In genomic region chr5:78615697-78616096, GRCh38 we compare ENCODE assay signal across 19 cellular contexts. TPM values are rescaled to one million over a fixed set of nuclear protein-coding genes. Genes with fewer than 3 reads are reported as not detected.
A peak's percentile ranks its signal among the peaks of the same experiment; 100 is the strongest.
DNase-seq lines count a peak whose midpoint lies in the region; ATAC-seq, FAIRE-seq and TF ChIP-seq lines count a peak whose summit lies in the region.
"Had no signal": no experiment of that assay in that cellular context is flagged by ENCODE, and none has a peak within 500 bp of the region (broad histone marks: within the 10 kb centered on the region; RNA-seq: fewer than 3 reads in every experiment).

No MANE protein-coding gene starts in this region.

- H3K36me3 Mint-ChIP-seq in Calu3 (ENCODE audit: insufficient read depth, unreplicated experiment), result peaks cover 14% of the 10 kb centered on the region
- H3K36me3 Mint-ChIP-seq: CD4-positive, alpha-beta memory T cell had no signal

- H3K27ac ChIP-seq in mammary epithelial cell (ENCODE audit: insufficient read depth, low read depth, low read length) (peak overlapping the region; percentile 53), HepG2 (ENCODE audit: extremely low read length, insufficient read depth, low read length) (no peak overlapping the region)
- H3K27ac ChIP-seq: parathyroid adenoma, suprapubic skin had no signal

- dilution Hi-C loops in mammary epithelial cell (cut with HindIII; ENCODE audit: low sequenced_read_pairs), result no loop called here

- H3K4me1 Mint-ChIP-seq in Calu3 (ENCODE audit: low read depth, unreplicated experiment), result peaks cover 21% of the 10 kb centered on the region
- H3K4me1 Mint-ChIP-seq: CD4-positive, alpha-beta memory T cell; IgD-negative memory B cell had no signal

- no peak for TF ChIP-seq POLR2A in HepG2 (IDR thresholded peaks at IDR 0.05; ENCODE audit: insufficient read depth in 1 of 2, low read depth in 2 of 2, low read length in 2 of 2)
- TF ChIP-seq POLR2A in H54 (IDR thresholded peaks at IDR 0.05; ENCODE audit: low read depth, low read length), result no peak

- no peak for TF ChIP-seq RAD21 in HepG2 (CRISPR knock-in tag; IDR thresholded peaks at IDR 0.05)

- no peaks in the 10 kb centered on the region for H3K27me3 ChIP-seq in mammary epithelial cell (ENCODE audit: insufficient read depth, low read length)
- no peaks in the 10 kb centered on the region for H3K27me3 ChIP-seq in HepG2 (ENCODE audit: control insufficient read depth in 1 of 2, insufficient read depth in 2 of 2, low read length in 2 of 2)
- H3K27me3 ChIP-seq: suprapubic skin had no signal

- no peaks in the 10 kb centered on the region for H4K20me1 ChIP-seq in mammary epithelial cell (ENCODE audit: insufficient read depth, low read length)
- H4K20me1 ChIP-seq in HepG2 (ENCODE audit: insufficient read depth, low read length), result no peaks in the 10 kb centered on the region

- 0% methylated on average over 1 of the region's 1 CpG for WGBS in mammary epithelial cell (ENCODE audit: low coverage, missing lambda C conversion rate)
- 73% methylated on average over 1 of the region's 1 CpG for WGBS in HepG2 (ENCODE audit: low lambda C conversion rate)

- DNase-seq in Calu3 (peak; percentile 30), M059J (ENCODE audit: low read depth) (peak; percentile 79), mammary epithelial cell (peak; percentile 99), HepG2 (ENCODE audit: low spot score) (no peak), foreskin melanocyte (no peak), H54 (ENCODE audit: insufficient read length, low spot score) (no peak), NCI-H2029 (lab: John Stamatoyannopoulos, UW) (no peak)
- DNase-seq in stimulated activated CD4-positive, alpha-beta T cell treated with anti-CD3 and anti-CD28 coated beads, Interleukin-2, amount 100 ng/mL, for 24 hours, result no peak
- DNase-seq: activated CD4-positive, alpha-beta T cell treated with anti-CD3 and anti-CD28 coated beads, Interleukin-2, amount 50 U/mL, for 1 hour; CD4-positive, alpha-beta memory T cell; effector memory CD8-positive, alpha-beta T cell; NCI-H2081 treated with DMSO at 0.1 percent for 48 hours; NCI-H526; stimulated activated CD4-positive, alpha-beta T cell treated with anti-CD3 and anti-CD28 coated beads, Interleukin-4, amount 100 ng/mL, for 4 hours had no signal

- H3K9me3 ChIP-seq in mammary epithelial cell (replicated peaks; ENCODE audit: insufficient read depth, low read length) (peaks cover 5% of the 10 kb centered on the region), HepG2 (ENCODE audit: low read length) (no peaks in the 10 kb centered on the region)

- TF ChIP-seq EP300 in HepG2 (IDR thresholded peaks at IDR 0.05; ENCODE audit: low read depth in 2 of 2, low read length in 2 of 2) (no peak), HepG2 (CRISPR knock-in tag; IDR thresholded peaks at IDR 0.05; ENCODE audit: borderline replicate concordance) (no peak)

- POLR2A ChIA-PET in HepG2 (lab: Yijun Ruan, JAX), result no interaction called here

- H3K27ac Mint-ChIP-seq in Calu3 (ENCODE audit: unreplicated experiment), result peak overlapping the region; percentile 19
- H3K27ac Mint-ChIP-seq: CD4-positive, alpha-beta memory T cell; effector memory CD8-positive, alpha-beta T cell had no signal

- intact Hi-C loops in Calu3 (cut with micrococcal nuclease; ENCODE audit: unreplicated experiment) (no loop called here), mammary epithelial cell (cut with micrococcal nuclease) (loop anchor here (10.0 kb wide), 1 partner anchor 291 kb away; no protein-coding TSS in a partner anchor), HepG2 (cut with micrococcal nuclease; ENCODE audit: unreplicated experiment) (no loop called here)

- TF ChIP-seq CTCF in Calu3 (IDR thresholded peaks at IDR 0.05; ENCODE audit: unreplicated experiment), result no peak
- no peak for TF ChIP-seq CTCF in mammary epithelial cell (conservative IDR thresholded peaks at IDR 0.05 in 1 of 2, IDR thresholded peaks at IDR 0.05 in 1 of 2; ENCODE audit: extremely low read depth in 1 of 2, insufficient read depth in 1 of 2, low read depth in 1 of 2, low read length in 2 of 2)
- TF ChIP-seq CTCF in HepG2 (CRISPR knock-in tag; IDR thresholded peaks at IDR 0.05), result no peak

- H3K4me1 ChIP-seq in mammary epithelial cell (ENCODE audit: insufficient read depth, low read length), result peaks cover 24% of the 10 kb centered on the region
- H3K4me1 ChIP-seq in HepG2 (ENCODE audit: insufficient read depth, low read length), result peaks cover 46% of the 10 kb centered on the region
- H3K4me1 ChIP-seq: parathyroid adenoma had no signal

- H3K27me3 Mint-ChIP-seq in Calu3 (ENCODE audit: unreplicated experiment), result no peaks in the 10 kb centered on the region
- H3K27me3 Mint-ChIP-seq: IgD-negative memory B cell had no signal

- in situ Hi-C loops in mammary epithelial cell (cut with MboI; ENCODE audit: low sequenced_read_pairs in 2 of 2), result no loop called here
- in situ Hi-C loops in HepG2 (cut with HindIII; ENCODE audit: extremely low pct_ligation_motif_present, low pct_unique_long_range_greater_than_20kb), result no loop called here

- H3K79me2 ChIP-seq in mammary epithelial cell (ENCODE audit: insufficient read depth, low read length) (peaks cover 61% of the 10 kb centered on the region), HepG2 (ENCODE audit: insufficient read depth, low read length) (no peaks in the 10 kb centered on the region)
- H3K79me2 ChIP-seq: parathyroid adenoma had no signal

- FAIRE-seq in HepG2 (lab: Jason Lieb, UNC) (no peak), H54 (lab: Jason Lieb, UNC) (no peak)
- FAIRE-seq: TTC549 had no signal

- H3K9ac ChIP-seq in mammary epithelial cell (ENCODE audit: insufficient read depth, low read length) (no peak overlapping the region), HepG2 (ENCODE audit: insufficient read depth, low read depth, low read length) (no peak overlapping the region)
- H3K9ac ChIP-seq: parathyroid adenoma had no signal

- no peak for ATAC-seq in HepG2
- ATAC-seq: effector memory CD8-positive, alpha-beta T cell; left lobe of liver had no signal

- H3K4me3 ChIP-seq in mammary epithelial cell (replicated peaks in 1 of 3; ENCODE audit: insufficient read depth in 1 of 3, low read depth in 2 of 3, low read length in 3 of 3) (no peak overlapping the region), HepG2 (replicated peaks in 1 of 3; ENCODE audit: insufficient read depth in 1 of 3, low read depth in 2 of 3, low read length in 3 of 3) (no peak overlapping the region)
- H3K4me3 ChIP-seq: suprapubic skin had no signal

- H3K9me3 Mint-ChIP-seq in Calu3 (ENCODE audit: low read depth, unreplicated experiment), result no peaks in the 10 kb centered on the region
- H3K9me3 Mint-ChIP-seq: effector memory CD8-positive, alpha-beta T cell had no signal

- BruUV-seq in Calu3 (replicated peaks; lab: Mats Ljungman, UMichigan) (no TSS peak), mammary epithelial cell (replicated peaks; lab: Mats Ljungman, UMichigan) (no TSS peak), HepG2 (replicated peaks; lab: Mats Ljungman, UMichigan) (no TSS peak)

- H3K4me2 ChIP-seq in mammary epithelial cell (ENCODE audit: insufficient read depth, low read depth, low read length), result peak overlapping the region; percentile 54
- H3K4me2 ChIP-seq in HepG2 (ENCODE audit: low read depth, low read length), result no peak overlapping the region

- CTCF ChIA-PET in Calu3 (lab: Charles Lee) (no interaction called here), mammary epithelial cell (lab: Charles Lee; ENCODE audit: low non-redundant PET) (interaction anchor here (0.6 kb wide), 1 partner anchor 23 kb away, joined by 3 read pairs; no protein-coding TSS in a partner anchor), HepG2 (lab: Yijun Ruan, JAX; ENCODE audit: low intra/inter-chr PET ratio, low total read pairs) (no interaction called here)

- no peak overlapping the region for H3K4me3 Mint-ChIP-seq in Calu3 (ENCODE audit: low read depth, unreplicated experiment)
- H3K4me3 Mint-ChIP-seq: CD4-positive, alpha-beta memory T cell; effector memory CD8-positive, alpha-beta T cell; IgD-negative memory B cell had no signal

- H2AFZ ChIP-seq in mammary epithelial cell (ENCODE audit: low read depth, low read length) (no peak overlapping the region), HepG2 (ENCODE audit: low read length) (no peak overlapping the region)
- H2AFZ ChIP-seq: parathyroid adenoma had no signal

- H3K36me3 ChIP-seq in mammary epithelial cell (ENCODE audit: insufficient read depth, low read length) (peaks cover 4% of the 10 kb centered on the region), HepG2 (replicated peaks in 1 of 2; ENCODE audit: control insufficient read depth in 1 of 2, insufficient read depth in 2 of 2, low read length in 2 of 2) (peaks cover 2 to 24% of the 10 kb centered on the region in 2 experiments)
- H3K36me3 ChIP-seq: suprapubic skin had no signal

TF ChIP-seq in HepG2, 621 proteins besides CTCF, POLR2A, EP300 and RAD21 (continues in another document):
- TF ChIP-seq EHMT2 (IDR thresholded peaks at IDR 0.05; ENCODE audit: borderline replicate concordance, low read depth, low read length), result no peak
- TF ChIP-seq ZNF10 (CRISPR knock-in tag; IDR thresholded peaks at IDR 0.05; ENCODE audit: borderline replicate concordance, low read depth), result no peak
- TF ChIP-seq NFYB (CRISPR knock-in tag; IDR thresholded peaks at IDR 0.05), result no peak

RNA-seq across cellular contexts. Expression of gene LHFPL2, which starts 32.9 kb away (rescaled TPM):
- total RNA-seq in Calu3 (2022), result 30.9 and 43.6 TPM in 2 replicates
- 19.1 and 29.6 TPM in 2 replicates for total RNA-seq in M059J (2014; rRNA removed; shearing (Covaris generic))
- total RNA-seq in mammary epithelial cell, result 10 to 100 TPM; 52.5 to 53.5 TPM
- 11.5 TPM for polyA plus RNA-seq in mammary epithelial cell
- 20.2 TPM for polyA minus RNA-seq in mammary epithelial cell
- 20.0 TPM in 2 replicates for total RNA-seq in HepG2 (2016; rRNA removed; fragmentation: Illumina TruSeq; extraction: Trizol)
- total RNA-seq in HepG2 (2016; cell fraction: cytosol; rRNA removed; fragmentation: Illumina TruSeq; extraction: Trizol; ENCODE audit: low read depth), result 9.3 and 10.4 TPM in 2 replicates
- total RNA-seq in HepG2 (2016; cell fraction: insoluble cytoplasmic fraction; rRNA removed; fragmentation: Illumina TruSeq; extraction: Trizol), result 18.6 and 20.5 TPM in 2 replicates
- total RNA-seq in HepG2 (2016; cell fraction: membrane; rRNA removed; fragmentation: Illumina TruSeq; extraction: Trizol), result 15.5 and 16.5 TPM in 2 replicates
- total RNA-seq in HepG2 (2016; cell fraction: nucleus; rRNA removed; fragmentation: Illumina TruSeq; extraction: Trizol), result 29.5 and 30.3 TPM in 2 replicates
- 6.0 and 6.3 TPM in 2 replicates for polyA plus RNA-seq in HepG2 (2011; rRNA removed)
- 4.6 and 6.5 TPM in 2 replicates for polyA plus RNA-seq in HepG2 (2011; cell fraction: cytosol; rRNA removed)
- polyA plus RNA-seq in HepG2 (2011; cell fraction: nucleus; rRNA removed), result 8.6 and 9.9 TPM in 2 replicates
- polyA plus RNA-seq in HepG2 (2012), result 9.2 and 12.5 TPM in 2 replicates
- polyA plus RNA-seq in HepG2 (2016; cell fraction: cytosol; fragmentation: Illumina TruSeq; extraction: Trizol; ENCODE audit: low read depth), result 1.4 and 1.7 TPM in 2 replicates
- polyA plus RNA-seq in HepG2 (2016; cell fraction: insoluble cytoplasmic fraction; fragmentation: Illumina TruSeq; extraction: Trizol; ENCODE audit: low read depth), result 12.6 and 13.6 TPM in 2 replicates
- 5.8 and 5.9 TPM in 2 replicates for polyA plus RNA-seq in HepG2 (2016; cell fraction: membrane; fragmentation: Illumina TruSeq; extraction: Trizol; ENCODE audit: low read depth)
- 26.4 and 29.4 TPM in 2 replicates for polyA plus RNA-seq in HepG2 (2016; cell fraction: nucleus; fragmentation: Illumina TruSeq; extraction: Trizol; ENCODE audit: insufficient read depth, low read depth)
- polyA minus RNA-seq in HepG2 (2011; rRNA and poly(A)+ RNA removed; ENCODE audit: low replicate concordance), result 9.6 and 24.5 TPM in 2 replicates
- 13.1 and 14.4 TPM in 2 replicates for polyA minus RNA-seq in HepG2 (2011; cell fraction: cytosol; rRNA and poly(A)+ RNA removed)
- polyA minus RNA-seq in HepG2 (2011; cell fraction: nucleus; rRNA and poly(A)+ RNA removed), result 23.7 and 26.4 TPM in 2 replicates

Comparison
In these comparisons a context has a peak if more than half of its experiments do, and no peak if none do; other contexts are left out.
1. DNase-seq: peak in Calu3 (single experiment), M059J (single experiment) and mammary epithelial cell (single experiment); none in HepG2 (single experiment), foreskin melanocyte (single experiment), stimulated activated CD4-positive, alpha-beta T cell treated with anti-CD3 and anti-CD28 coated beads, Interleukin-2, amount 100 ng/mL, for 24 hours (0 of 2), H54 (single experiment) and NCI-H2029 (single experiment).